Comparison of ENCODE assay signal across 1 cellular context in genomic region chr10:100535715-100536353, GRCh38.
TF ChIP-seq lines count a peak whose summit lies in the region.

Gene HIF1AN (plus strand): TSS chr10:100535943. CDS start chr10:100535959, 16 bp downstream.

TF ChIP-seq in IMR-90, 13 proteins besides CTCF, POLR2A, EP300 and RAD21 (continued from another document):
- no peak for TF ChIP-seq ELK1 (IDR thresholded peaks at IDR 0.05; ENCODE audit: borderline replicate concordance, low read depth, low read length)
- TF ChIP-seq USF2 (IDR thresholded peaks at IDR 0.05; ENCODE audit: low read depth, low read length): no peak
- peak; percentile 31; the same call in 1 of the 2 replicates for TF ChIP-seq SMC3 (IDR thresholded peaks at IDR 0.05; ENCODE audit: low read depth, low read length)
- TF ChIP-seq RFX5 (IDR thresholded peaks at IDR 0.05; ENCODE audit: low read depth, low read length): no peak
- no peak for TF ChIP-seq FOS (IDR thresholded peaks at IDR 0.05; ENCODE audit: low read depth, low read length)
